15 cellular contexts compared by ENCODE assay signal in the genomic region with DNA sequence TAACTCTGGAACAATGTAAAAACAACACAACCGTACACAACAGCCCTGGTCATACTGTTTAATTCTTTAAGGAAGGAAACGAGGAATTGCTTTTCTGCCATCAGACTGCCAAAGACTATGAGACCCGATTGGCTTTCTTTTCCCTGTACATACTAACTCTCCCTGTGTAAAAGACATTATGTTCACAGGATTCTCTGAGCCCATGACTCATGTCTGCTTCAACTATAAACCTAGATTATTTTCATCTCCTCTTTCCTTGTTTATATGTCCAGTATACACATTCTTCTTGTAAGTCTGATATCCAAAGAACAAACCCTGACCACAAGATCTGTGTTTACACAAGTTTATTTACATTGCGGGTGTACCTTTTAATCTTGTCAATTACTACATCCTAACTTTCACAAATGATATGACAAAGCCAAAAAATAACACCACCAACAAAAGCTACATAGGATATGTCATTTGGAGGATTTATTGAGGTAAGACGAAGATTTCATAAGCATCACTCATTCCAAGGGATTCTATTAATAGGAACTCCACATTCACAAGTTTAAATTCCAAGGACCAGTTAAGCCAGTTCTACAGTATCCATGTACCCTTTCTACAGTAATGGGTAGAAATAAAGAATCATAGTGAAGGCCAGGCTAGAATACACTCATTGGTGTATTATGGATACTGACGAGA.
DNase-seq lines count a peak whose midpoint lies in the region; ATAC-seq, FAIRE-seq and TF ChIP-seq lines count a peak whose summit lies in the region.
"Had no signal": no experiment of that assay in that cellular context is flagged by ENCODE, and none has a peak within 500 bp of the region (broad histone marks: within the 10 kb centered on the region; RNA-seq: fewer than 3 reads in every experiment).

No MANE protein-coding gene starts in this region.

- H2BK15ac ChIP-seq in mesenchymal stem cell (ENCODE audit: low read depth, poor library complexity, severe bottlenecking) = no peak overlapping the region

- DNase-seq in AG09319 (ENCODE audit: extremely low read depth, low read depth) = peak; percentile 38
- DNase-seq in LNCaP clone FGC (ENCODE audit: low read depth) = peak; percentile 89
- peak; percentile 94 for DNase-seq in mesenchymal stem cell
- DNase-seq in testis = no peak
- DNase-seq in activated CD4-positive, alpha-beta T cell treated with anti-CD3 and anti-CD28 coated beads for 1 hour = no peak
- DNase-seq: activated T-cell treated with anti-CD3 and anti-CD28 coated beads, Interleukin-2, amount 50 U/mL, for 48 hours; BE2C; GF-D8; NCI-H1694 treated with DMSO at 0.1 percent for 48 hours had no signal

- TF ChIP-seq CTCF in AG09319 (IDR thresholded peaks at IDR 0.05; ENCODE audit: low read depth, low read length) (no peak), LNCaP clone FGC (IDR thresholded peaks at IDR 0.05; ENCODE audit: control insufficient read depth, extremely low read depth, insufficient read depth) (no peak), testis (IDR thresholded peaks at IDR 0.05) (no peak)

- ATAC-seq in HG02678 (IDR thresholded peaks at IDR 0.05; ENCODE audit: unreplicated experiment) = no peak
- no peak for ATAC-seq in GM21367 (IDR thresholded peaks at IDR 0.05; ENCODE audit: unreplicated experiment)

- TF ChIP-seq POLR2A in testis (IDR thresholded peaks at IDR 0.05) = no peak

- H3K4me2 ChIP-seq in mesenchymal stem cell (ENCODE audit: low read length, poor library complexity, severe bottlenecking) = no peak overlapping the region

- no peak overlapping the region for H3K23ac ChIP-seq in mesenchymal stem cell (ENCODE audit: low read length in 2 of 2)

- H3K4me1 ChIP-seq in mesenchymal stem cell (ENCODE audit: control insufficient read depth, insufficient read depth, low read depth, low read length) (no peaks in the 10 kb centered on the region), testis (no peaks in the 10 kb centered on the region)
- H3K4me1 ChIP-seq: BE2C, breast epithelium had no signal

- H3K9me3 ChIP-seq in mesenchymal stem cell (ENCODE audit: control insufficient read depth, low read length) (no peaks in the 10 kb centered on the region), testis (no peaks in the 10 kb centered on the region)
- H3K9me3 ChIP-seq: BE2C, breast epithelium, thoracic aorta had no signal

- peak overlapping the region; percentile 92 to 98 for H3K18ac ChIP-seq in mesenchymal stem cell (ENCODE audit: low read depth in 1 of 2, low read length in 2 of 2)

- FAIRE-seq in colon (lab: Jason Lieb, UNC) = peak; percentile 75
- FAIRE-seq: TTC549 had no signal

- no peak overlapping the region for H4K91ac ChIP-seq in mesenchymal stem cell (ENCODE audit: low read length)

- no peaks in the 10 kb centered on the region for H3K79me1 ChIP-seq in mesenchymal stem cell (replicated peaks; ENCODE audit: low read length, poor library complexity, severe bottlenecking)

- H3K27me3 ChIP-seq in mesenchymal stem cell (ENCODE audit: control insufficient read depth in 1 of 2, insufficient read depth in 1 of 2, low read length in 2 of 2) (no peaks in the 10 kb centered on the region), testis (no peaks in the 10 kb centered on the region)
- H3K27me3 ChIP-seq: BE2C, breast epithelium had no signal

- H4K8ac ChIP-seq in mesenchymal stem cell (ENCODE audit: low read length) = peak overlapping the region; percentile 97

- no peak overlapping the region for H3K4me3 ChIP-seq in LNCaP clone FGC (ENCODE audit: low read depth, low read length)
- no peak overlapping the region for H3K4me3 ChIP-seq in mesenchymal stem cell (ENCODE audit: insufficient read depth in 1 of 2, low read depth in 1 of 2, low read length in 2 of 2)
- H3K4me3 ChIP-seq in testis = no peak overlapping the region
- H3K4me3 ChIP-seq: breast epithelium, thoracic aorta had no signal

- H2AK5ac ChIP-seq in mesenchymal stem cell (ENCODE audit: low read length, severe bottlenecking) = no peak overlapping the region

- no peak overlapping the region for H2BK5ac ChIP-seq in mesenchymal stem cell (ENCODE audit: low read depth, low read length, poor library complexity, severe bottlenecking)

- H3K27ac ChIP-seq in mesenchymal stem cell (ENCODE audit: low read length, poor library complexity, severe bottlenecking) (no peak overlapping the region), testis (no peak overlapping the region)
- H3K27ac ChIP-seq: breast epithelium, thoracic aorta had no signal

- no peak overlapping the region for H3K14ac ChIP-seq in mesenchymal stem cell (ENCODE audit: low read length in 2 of 2)

- H3K36me3 ChIP-seq in mesenchymal stem cell (ENCODE audit: control insufficient read depth in 1 of 2, insufficient read depth in 2 of 2, low read depth in 1 of 2, low read length in 2 of 2) (peaks cover 0 to 5% of the 10 kb centered on the region in 2 experiments), testis (ENCODE audit: low read depth, missing control alignments) (no peaks in the 10 kb centered on the region)
- H3K36me3 ChIP-seq: BE2C, breast epithelium, thoracic aorta had no signal

- peak overlapping the region in 1 of 2 experiments; percentile 100 for H2BK12ac ChIP-seq in mesenchymal stem cell (ENCODE audit: low read length in 2 of 2)

- no peak overlapping the region for H3K9ac ChIP-seq in mesenchymal stem cell (ENCODE audit: low read length)

- intact Hi-C loops in testis (cut with DNase I; ENCODE audit: low total_unique reads) = no loop called here

- H2AFZ ChIP-seq in mesenchymal stem cell (ENCODE audit: low read depth, low read length) = no peak overlapping the region

- H2BK120ac ChIP-seq in mesenchymal stem cell (ENCODE audit: low read depth, low read length) = peak overlapping the region; percentile 73

- 12% methylated on average over 3 of the region's 6 CpGs for WGBS in mesenchymal stem cell
- WGBS in testis, 2 donors = 90% methylated on average over 6 of the region's 6 CpGs

- peak overlapping the region in 1 of 2 experiments; percentile 77 for H3K4ac ChIP-seq in mesenchymal stem cell (ENCODE audit: low read depth in 1 of 2, low read length in 2 of 2)

Comparison
In these comparisons a context has a peak if more than half of its experiments do, and no peak if none do; other contexts are left out.
1. DNase-seq: peak in AG09319 (single experiment), LNCaP clone FGC (single experiment) and mesenchymal stem cell (single experiment); none in testis (single experiment) and activated CD4-positive, alpha-beta T cell treated with anti-CD3 and anti-CD28 coated beads for 1 hour (single experiment).